In genomic region chr4:22237155-22237751, GRCh38 we compare ENCODE assay signal across 8 cellular contexts.
A peak's percentile ranks its signal among the peaks of the same experiment; 100 is the strongest.
DNase-seq lines count a peak whose midpoint lies in the region; ATAC-seq, FAIRE-seq and TF ChIP-seq lines count a peak whose summit lies in the region.

No MANE protein-coding gene starts in this region.

- intact Hi-C loops in kidney (cut with DNase I) = no loop called here
- intact Hi-C loops in lower leg skin (cut with DNase I; ENCODE audit: low total_unique reads) = no loop called here

- WGBS in lower leg skin, 2 donors = 24 to 39% methylated on average over 4 of the region's 4 CpGs

- FAIRE-seq in kidney (lab: Jason Lieb, UNC) = no peak

- no peak overlapping the region for H3K9ac ChIP-seq in kidney (ENCODE audit: low read length in 2 of 2)

- H3K9me3 ChIP-seq in kidney (ENCODE audit: control insufficient read depth in 1 of 2, low read length in 2 of 2) = no peaks in the 10 kb centered on the region

- no peak for TF ChIP-seq POLR2A in lower leg skin (IDR thresholded peaks at IDR 0.05)

- H3K27me3 ChIP-seq in GM06990 (replicated peaks; ENCODE audit: control insufficient read depth, insufficient read depth, low read length) = no peaks in the 10 kb centered on the region

- H3K4me1 ChIP-seq in kidney (ENCODE audit: control insufficient read depth in 1 of 2, insufficient read depth in 1 of 2, low read depth in 1 of 2, low read length in 2 of 2) = no peaks in the 10 kb centered on the region

- no peaks in the 10 kb centered on the region for H3K36me3 ChIP-seq in GM06990 (ENCODE audit: control insufficient read depth, insufficient read depth, low read length)
- no peaks in the 10 kb centered on the region for H3K36me3 ChIP-seq in kidney (ENCODE audit: control insufficient read depth in 1 of 2, insufficient read depth in 2 of 2, low read length in 2 of 2)

- no peak for DNase-seq in GM06990 (ENCODE audit: extremely low read depth, insufficient read length)
- DNase-seq in NCI-H774 (lab: John Stamatoyannopoulos, UW) = peak; percentile 83
- peak; percentile 1 for DNase-seq in activated T-helper 9 cell treated with anti-CD3 and anti-CD28 coated beads, Interleukin-2, amount 50 U/mL, for 16 hours (ENCODE audit: low read depth)
- peak; percentile 69 for DNase-seq in kidney
- DNase-seq in stimulated activated CD8-positive, alpha-beta memory T cell treated with anti-CD3 and anti-CD28 coated beads, Interleukin-2, amount 100 ng/mL, for 1 hour (ENCODE audit: low read depth in 2 of 2) = peak; percentile 0 to 12
- DNase-seq in lower leg skin (ENCODE audit: low spot score in 2 of 2) = no peak
- DNase-seq in NOMO-1 (lab: John Stamatoyannopoulos, UW; ENCODE audit: unreplicated experiment in 2 of 2) = no peak

- no peak for ATAC-seq in GM18498 (IDR thresholded peaks at IDR 0.05; ENCODE audit: unreplicated experiment)

- H3K4me3 ChIP-seq in GM06990 (replicated peaks; ENCODE audit: low read depth, low read length) (no peak overlapping the region), kidney (ENCODE audit: low read length in 2 of 2) (no peak overlapping the region), lower leg skin (ENCODE audit: low read depth, poor library complexity, severe bottlenecking) (no peak overlapping the region)

- H3K27ac ChIP-seq in kidney (ENCODE audit: low read depth in 2 of 2, low read length in 2 of 2) = no peak overlapping the region

- TF ChIP-seq CTCF in GM06990 (IDR thresholded peaks at IDR 0.05; ENCODE audit: insufficient read depth, low read length, poor library complexity, severe bottlenecking) (peak; percentile 22), kidney (IDR thresholded peaks at IDR 0.05; ENCODE audit: borderline replicate concordance, extremely low read depth, insufficient read depth) (peak; percentile 23), lower leg skin (IDR thresholded peaks at IDR 0.05) (no peak)

Comparison
In these comparisons a context has a peak if more than half of its experiments do, and no peak if none do; other contexts are left out.
1. DNase-seq: peak in NCI-H774 (single experiment), activated T-helper 9 cell treated with anti-CD3 and anti-CD28 coated beads, Interleukin-2, amount 50 U/mL, for 16 hours (single experiment), kidney (single experiment) and stimulated activated CD8-positive, alpha-beta memory T cell treated with anti-CD3 and anti-CD28 coated beads, Interleukin-2, amount 100 ng/mL, for 1 hour (2 of 2); none in GM06990 (single experiment), lower leg skin (0 of 2) and NOMO-1 (0 of 2).
2. CTCF ChIP-seq: peak in GM06990 (single experiment) and kidney (single experiment); none in lower leg skin (0 of 3).